Comparison of ENCODE assay signal across 27 cellular contexts in the genomic region with DNA sequence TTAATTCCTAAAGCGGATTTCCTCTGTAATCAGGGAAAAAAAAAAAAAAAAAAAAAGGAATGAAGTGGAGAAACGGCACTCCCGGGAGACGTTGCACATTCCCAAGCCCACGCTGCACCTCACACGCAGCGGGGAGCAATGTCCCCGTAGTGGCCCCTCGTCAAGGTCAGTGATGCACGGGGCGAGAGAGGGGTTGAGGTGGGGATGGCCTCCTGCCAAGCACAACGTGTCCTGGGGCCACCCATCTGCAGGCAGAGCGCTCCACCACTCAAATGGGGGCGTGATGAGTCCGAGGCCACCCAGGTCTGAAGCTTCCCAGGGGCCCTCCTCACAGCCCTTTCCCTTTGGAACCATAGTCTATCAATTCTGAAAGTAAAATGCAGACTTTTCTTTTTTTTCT. TPM values are rescaled to one million over a fixed set of nuclear protein-coding genes. Genes with fewer than 3 reads are reported as not detected.
"Had no signal": no experiment of that assay in that cellular context is flagged by ENCODE, and none has a peak within 500 bp of the region (broad histone marks: within the 10 kb centered on the region; RNA-seq: fewer than 3 reads in every experiment).

No MANE protein-coding gene starts in this region.

- H3K36me3 ChIP-seq: gastrocnemius medialis, heart right ventricle, left lung, tibial nerve, uterus had no signal

- ATAC-seq: activated CD8-positive, alpha-beta T cell treated with anti-CD3 and anti-CD28 coated beads for 36 hours; gastrocnemius medialis; left lung; WTC11 had no signal

- H3K9me3 ChIP-seq: gastrocnemius medialis, heart right ventricle, left lung, tibial nerve, uterus had no signal

- H3K4me1 ChIP-seq: gastrocnemius medialis, left lung had no signal

- H3K27ac Mint-ChIP-seq: activated CD8-positive, alpha-beta T cell treated with anti-CD3 and anti-CD28 coated beads for 36 hours; activated naive CD8-positive, alpha-beta T cell; brain; nephron progenitor cell; T-helper 1 cell treated with Interleukin-12 subunit alpha and Interleukin-12 subunit beta and Interleukin-4 antibody, amounts not matched to agents 30 μg/mL and 1 μg/mL, for 36 hours; WTC11 had no signal

- H3K27ac ChIP-seq: coronary artery, gastrocnemius medialis, heart right ventricle, left lung, skin epidermis, tibial nerve, uterus had no signal

- H3K4me3 ChIP-seq: coronary artery, gastrocnemius medialis, heart right ventricle, left lung, skin epidermis, tibial nerve, uterus had no signal

- H3K36me3 Mint-ChIP-seq: activated naive CD8-positive, alpha-beta T cell; brain; WTC11 had no signal

- H3K27me3 ChIP-seq: tibial nerve, uterus had no signal

- DNase-seq: activated CD4-positive, alpha-beta T cell treated with anti-CD3 and anti-CD28 coated beads for 48 hours; activated CD8-positive, alpha-beta T cell treated with anti-CD3 and anti-CD28 coated beads for 36 hours; activated effector memory CD4-positive, alpha-beta T cell treated with anti-CD3 and anti-CD28 coated beads, Interleukin-2, amount 50 U/mL, for 16 hours; activated T-cell treated with anti-CD3 and anti-CD28 coated beads, Interleukin-2, amount 50 U/mL, for 48 hours; amygdala; central memory CD4-positive, alpha-beta T cell; effector CD4-positive, alpha-beta T cell; gastrocnemius medialis; heart right ventricle; kidney; left lung; mesendoderm; nephron progenitor cell; stimulated activated CD4-positive, alpha-beta T cell treated with anti-CD3 and anti-CD28 coated beads, Interleukin-15, amount 100 ng/mL, for 24 hours; stimulated activated CD4-positive, alpha-beta T cell treated with anti-CD3 and anti-CD28 coated beads, Interleukin-4, amount 100 ng/mL, for 1 hour; stimulated activated naive CD4-positive, alpha-beta T cell; uterus had no signal

- H3K9me3 Mint-ChIP-seq: activated CD8-positive, alpha-beta T cell treated with anti-CD3 and anti-CD28 coated beads for 36 hours; brain; nephron progenitor cell; T-helper 1 cell treated with Interleukin-12 subunit alpha and Interleukin-12 subunit beta and Interleukin-4 antibody, amounts not matched to agents 30 μg/mL and 1 μg/mL, for 36 hours; WTC11 had no signal

- H3K4me3 Mint-ChIP-seq: activated CD8-positive, alpha-beta T cell treated with anti-CD3 and anti-CD28 coated beads for 36 hours; activated naive CD8-positive, alpha-beta T cell; brain; nephron progenitor cell; T-helper 1 cell treated with Interleukin-12 subunit alpha and Interleukin-12 subunit beta and Interleukin-4 antibody, amounts not matched to agents 30 μg/mL and 1 μg/mL, for 36 hours; WTC11 had no signal

RNA-seq across cellular contexts. Expression of gene PLK5, which starts 15.1 kb away (rescaled TPM):
- total RNA-seq: activated CD8-positive, alpha-beta T cell treated with anti-CD3 and anti-CD28 coated beads for 36 hours; endothelial cell of umbilical vein; fibroblast of lung; gastrocnemius medialis; kidney; left lung; subcutaneous adipose tissue had no signal
- polyA plus RNA-seq: endothelial cell of umbilical vein, fibroblast of lung had no signal

RNA-seq across cellular contexts. Expression of gene ADAMTSL5, which starts 26.2 kb away (rescaled TPM):
- total RNA-seq: endothelial cell of umbilical vein had no signal
